Comparison of ENCODE assay signal across 21 cellular contexts in genomic region chr5:64822329-64822728, GRCh38.
"Had no signal": no experiment of that assay in that cellular context is flagged by ENCODE, and none has a peak within 500 bp of the region (broad histone marks: within the 10 kb centered on the region; RNA-seq: fewer than 3 reads in every experiment).

No MANE protein-coding gene starts in this region.

- H3K27ac Mint-ChIP-seq: activated naive CD4-positive, alpha-beta T cell treated with anti-CD3 and anti-CD28 coated beads, Interleukin-2, amount 50 U/mL, for 24 hours; endodermal cell; stimulated activated naive CD8-positive, alpha-beta T cell treated with anti-CD3 and anti-CD28 coated beads, Interleukin-15, Interleukin-2, amounts not matched to agents 100 ng/mL and 50 ng/mL, for 24 hours had no signal

- H3K4me2 ChIP-seq: smooth muscle cell had no signal

- H3K36me3 ChIP-seq: adrenal gland, colonic mucosa, thyroid gland, upper lobe of right lung had no signal

- H3K27me3 Mint-ChIP-seq: activated naive CD4-positive, alpha-beta T cell treated with anti-CD3 and anti-CD28 coated beads, Interleukin-2, amount 50 U/mL, for 24 hours; stimulated activated naive CD8-positive, alpha-beta T cell treated with anti-CD3 and anti-CD28 coated beads, Interleukin-15, Interleukin-2, amounts not matched to agents 100 ng/mL and 50 ng/mL, for 24 hours had no signal

- H3K4me1 ChIP-seq: colonic mucosa, SJSA1, thyroid gland, upper lobe of right lung had no signal

- H3K4me1 Mint-ChIP-seq: endodermal cell, neural crest cell had no signal

- H3K27ac ChIP-seq: adrenal gland, colonic mucosa, SJSA1, thyroid gland, upper lobe of right lung had no signal

- H3K9me3 Mint-ChIP-seq: activated naive CD4-positive, alpha-beta T cell treated with anti-CD3 and anti-CD28 coated beads, Interleukin-2, amount 50 U/mL, for 24 hours; endodermal cell; neural crest cell; stimulated activated naive CD8-positive, alpha-beta T cell treated with anti-CD3 and anti-CD28 coated beads, Interleukin-15, Interleukin-2, amounts not matched to agents 100 ng/mL and 50 ng/mL, for 24 hours had no signal

- H3K27me3 ChIP-seq: adrenal gland, colonic mucosa, SJSA1, thyroid gland, upper lobe of right lung had no signal

- H3K4me3 ChIP-seq: adrenal gland, colonic mucosa, SJSA1, smooth muscle cell, thyroid gland, upper lobe of right lung had no signal

- DNase-seq: activated CD4-positive, alpha-beta T cell treated with anti-CD3 and anti-CD28 coated beads for 4 hours; activated CD4-positive, alpha-beta T cell treated with anti-CD3 and anti-CD28 coated beads, Interleukin-2, amount 50 U/mL, for 48 hours; activated CD4-positive, CD25-positive, alpha-beta regulatory T cell; activated gamma-delta T cell; adrenal gland; colonic mucosa; endodermal cell; kidney; occipital lobe; stimulated activated CD4-positive, alpha-beta T cell treated with anti-CD3 and anti-CD28 coated beads, Interleukin-4, amount 100 ng/mL, for 1 hour; substantia nigra; T1000; thyroid gland; upper lobe of right lung had no signal

- H3K4me3 Mint-ChIP-seq: activated naive CD4-positive, alpha-beta T cell treated with anti-CD3 and anti-CD28 coated beads, Interleukin-2, amount 50 U/mL, for 24 hours; endodermal cell; neural crest cell; stimulated activated naive CD8-positive, alpha-beta T cell treated with anti-CD3 and anti-CD28 coated beads, Interleukin-15, Interleukin-2, amounts not matched to agents 100 ng/mL and 50 ng/mL, for 24 hours had no signal

- ATAC-seq: left lobe of liver, sciatic nerve, upper lobe of right lung had no signal

- H3K9me3 ChIP-seq: adrenal gland, colonic mucosa, SJSA1, upper lobe of right lung had no signal
